In genomic region chr22:25113316-25113721, GRCh38 we compare ENCODE assay signal across 13 cellular contexts.
DNase-seq lines count a peak whose midpoint lies in the region; TF ChIP-seq lines count a peak whose summit lies in the region.
"Had no signal": no experiment of that assay in that cellular context is flagged by ENCODE, and none has a peak within 500 bp of the region (broad histone marks: within the 10 kb centered on the region; RNA-seq: fewer than 3 reads in every experiment).

No MANE protein-coding gene starts in this region.

- no peak overlapping the region for H3K14ac ChIP-seq in trophoblast cell (ENCODE audit: low read length)

- H4K8ac ChIP-seq in trophoblast cell (ENCODE audit: low read depth, low read length): no peak overlapping the region

- H2BK120ac ChIP-seq in trophoblast cell (ENCODE audit: insufficient read depth, low read length, poor library complexity): peak overlapping the region; percentile 50

- no CpG with 5 or more reads among the region's 7 CpGs for WGBS in trophoblast cell (ENCODE audit: extremely low coverage, insufficient coverage, insufficient read length)

- H3K27ac ChIP-seq in WERI-Rb-1: no peak overlapping the region
- no peak overlapping the region for H3K27ac ChIP-seq in trophoblast cell (ENCODE audit: low read depth, low read length)

- no peak for TF ChIP-seq CTCF in WERI-Rb-1 (IDR thresholded peaks at IDR 0.05; ENCODE audit: low read depth, low read length)

- peaks cover 26% of the 10 kb centered on the region for H3K79me1 ChIP-seq in trophoblast cell (ENCODE audit: low read length)

- H3K18ac ChIP-seq in trophoblast cell (ENCODE audit: low read length): peak overlapping the region; percentile 79

- H2BK12ac ChIP-seq in trophoblast cell (ENCODE audit: low read length): peak overlapping the region; percentile 85

- no peaks in the 10 kb centered on the region for H3K9me3 ChIP-seq in WERI-Rb-1 (ENCODE audit: severe bottlenecking)
- H3K9me3 ChIP-seq in trophoblast cell (ENCODE audit: insufficient read depth, low read depth, low read length): no peaks in the 10 kb centered on the region
- H3K9me3 ChIP-seq: sigmoid colon had no signal

- no peak overlapping the region for H3K9ac ChIP-seq in trophoblast cell (ENCODE audit: low read length)

- DNase-seq in COLO668 (lab: John Stamatoyannopoulos, UW; ENCODE audit: unreplicated experiment): peak; percentile 91
- peak; percentile 10 for DNase-seq in WERI-Rb-1
- DNase-seq in glomerular visceral epithelial cell (ENCODE audit: extremely low spot score): peak; percentile 59
- no peak for DNase-seq in trophoblast cell
- no peak for DNase-seq in NK-92 treated with Interleukin-12 subunit alpha and Interleukin-12 subunit beta, amount 100 ng/mL, for 24 hours (lab: John Stamatoyannopoulos, UW)
- DNase-seq in activated naive CD4-positive, alpha-beta T cell (lab: John Stamatoyannopoulos, UW): no peak
- DNase-seq in H4 (ENCODE audit: low spot score): no peak
- DNase-seq in NOMO-1 (lab: John Stamatoyannopoulos, UW; ENCODE audit: unreplicated experiment in 2 of 2): no peak
- DNase-seq: activated CD4-positive, alpha-beta T cell treated with anti-CD3 and anti-CD28 coated beads, Interleukin-2, amount 50 U/mL, for 4 hours; activated naive CD8-positive, alpha-beta T cell treated with anti-CD3 and anti-CD28 coated beads, Interleukin-2, amount 10 ng/mL, durations not matched to agents 7 days and 5 days; MM.1S; NCI-H510A; sigmoid colon had no signal

- no peak overlapping the region for H3K23ac ChIP-seq in trophoblast cell (ENCODE audit: low read length)

- H3K4me2 ChIP-seq in trophoblast cell (ENCODE audit: low read length): peak overlapping the region; percentile 99

- H4K91ac ChIP-seq in trophoblast cell (ENCODE audit: low read depth, low read length): peak overlapping the region; percentile 85

- H2BK5ac ChIP-seq in trophoblast cell (ENCODE audit: low read depth, low read length, poor library complexity): no peak overlapping the region

- peaks cover 29 to 37% of the 10 kb centered on the region in 2 experiments for H3K4me1 ChIP-seq in trophoblast cell (ENCODE audit: control insufficient read depth in 1 of 2, insufficient read depth in 2 of 2, low read length in 2 of 2)

- no peak overlapping the region for H4K12ac ChIP-seq in trophoblast cell (ENCODE audit: low read depth, low read length)

- H3K4ac ChIP-seq in trophoblast cell (ENCODE audit: low read depth, low read length): no peak overlapping the region

- H3K4me3 ChIP-seq in WERI-Rb-1 (ENCODE audit: low read depth, low read length) (no peak overlapping the region), trophoblast cell (ENCODE audit: low read depth, low read length) (no peak overlapping the region)
- H3K4me3 ChIP-seq: sigmoid colon had no signal

- H3K79me2 ChIP-seq in trophoblast cell (ENCODE audit: control insufficient read depth, insufficient read depth, low read length, poor library complexity): peaks cover 2% of the 10 kb centered on the region

- H3K36me3 ChIP-seq in WERI-Rb-1 (no peaks in the 10 kb centered on the region), trophoblast cell (ENCODE audit: control insufficient read depth in 1 of 2, insufficient read depth in 2 of 2, low read length in 2 of 2) (peaks cover 0 to 2% of the 10 kb centered on the region in 2 experiments)
- H3K36me3 ChIP-seq: sigmoid colon had no signal

- no peak overlapping the region for H2AFZ ChIP-seq in trophoblast cell (ENCODE audit: insufficient read depth, low read length, poor library complexity)

- H2AK5ac ChIP-seq in trophoblast cell (ENCODE audit: low read length): peak overlapping the region; percentile 64

- H3K27me3 ChIP-seq in WERI-Rb-1 (ENCODE audit: insufficient read depth, low read depth, severe bottlenecking) (no peaks in the 10 kb centered on the region), trophoblast cell (ENCODE audit: insufficient read depth, low read length) (no peaks in the 10 kb centered on the region)
- H3K27me3 ChIP-seq: sigmoid colon had no signal

Comparison
In these comparisons a context has a peak if more than half of its experiments do, and no peak if none do; other contexts are left out.
1. DNase-seq: peak in COLO668 (single experiment), WERI-Rb-1 (single experiment) and glomerular visceral epithelial cell (single experiment); none in trophoblast cell (0 of 2), NK-92 treated with Interleukin-12 subunit alpha and Interleukin-12 subunit beta, amount 100 ng/mL, for 24 hours (single experiment), activated naive CD4-positive, alpha-beta T cell (0 of 4), H4 (single experiment) and NOMO-1 (0 of 2).